ENCODE assay signal across 1 cellular context in the genomic region with DNA sequence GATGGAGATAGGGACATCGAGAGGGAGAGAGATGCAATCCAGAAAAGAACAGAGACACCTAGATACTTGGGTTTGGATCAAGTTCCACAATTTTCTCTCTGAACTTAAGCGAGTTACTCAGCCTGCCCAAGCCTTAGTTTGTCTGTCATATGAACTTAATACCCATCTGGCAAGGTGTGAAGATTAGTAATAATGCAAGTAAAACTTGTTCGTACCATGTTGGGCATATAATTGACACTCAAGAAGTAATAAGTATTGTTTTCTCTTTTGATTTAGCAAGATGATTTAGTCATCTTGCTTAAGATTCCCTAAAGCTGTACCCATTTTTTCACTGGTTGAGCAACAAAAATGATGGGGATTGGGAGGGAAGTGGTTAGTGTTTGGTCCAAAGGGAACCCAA.
TF ChIP-seq lines count a peak whose summit lies in the region.

No MANE protein-coding gene starts in this region.

TF ChIP-seq in WTC11, 78 proteins besides CTCF, POLR2A, EP300 and RAD21 (continued from another document):
- TF ChIP-seq, protein P1, sequence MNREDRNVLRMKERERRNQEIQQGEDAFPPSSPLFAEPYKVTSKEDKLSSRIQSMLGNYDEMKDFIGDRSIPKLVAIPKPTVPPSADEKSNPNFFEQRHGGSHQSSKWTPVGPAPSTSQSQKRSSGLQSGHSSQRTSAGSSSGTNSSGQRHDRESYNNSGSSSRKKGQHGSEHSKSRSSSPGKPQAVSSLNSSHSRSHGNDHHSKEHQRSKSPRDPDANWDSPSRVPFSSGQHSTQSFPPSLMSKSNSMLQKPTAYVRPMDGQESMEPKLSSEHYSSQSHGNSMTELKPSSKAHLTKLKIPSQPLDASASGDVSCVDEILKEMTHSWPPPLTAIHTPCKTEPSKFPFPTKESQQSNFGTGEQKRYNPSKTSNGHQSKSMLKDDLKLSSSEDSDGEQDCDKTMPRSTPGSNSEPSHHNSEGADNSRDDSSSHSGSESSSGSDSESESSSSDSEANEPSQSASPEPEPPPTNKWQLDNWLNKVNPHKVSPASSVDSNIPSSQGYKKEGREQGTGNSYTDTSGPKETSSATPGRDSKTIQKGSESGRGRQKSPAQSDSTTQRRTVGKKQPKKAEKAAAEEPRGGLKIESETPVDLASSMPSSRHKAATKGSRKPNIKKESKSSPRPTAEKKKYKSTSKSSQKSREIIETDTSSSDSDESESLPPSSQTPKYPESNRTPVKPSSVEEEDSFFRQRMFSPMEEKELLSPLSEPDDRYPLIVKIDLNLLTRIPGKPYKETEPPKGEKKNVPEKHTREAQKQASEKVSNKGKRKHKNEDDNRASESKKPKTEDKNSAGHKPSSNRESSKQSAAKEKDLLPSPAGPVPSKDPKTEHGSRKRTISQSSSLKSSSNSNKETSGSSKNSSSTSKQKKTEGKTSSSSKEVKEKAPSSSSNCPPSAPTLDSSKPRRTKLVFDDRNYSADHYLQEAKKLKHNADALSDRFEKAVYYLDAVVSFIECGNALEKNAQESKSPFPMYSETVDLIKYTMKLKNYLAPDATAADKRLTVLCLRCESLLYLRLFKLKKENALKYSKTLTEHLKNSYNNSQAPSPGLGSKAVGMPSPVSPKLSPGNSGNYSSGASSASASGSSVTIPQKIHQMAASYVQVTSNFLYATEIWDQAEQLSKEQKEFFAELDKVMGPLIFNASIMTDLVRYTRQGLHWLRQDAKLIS (CRISPR knock-in tag; IDR thresholded peaks at IDR 0.05; ENCODE audit: borderline replicate concordance), result no peak
- TF ChIP-seq RORB (CRISPR knock-in tag; IDR thresholded peaks at IDR 0.05) (no peak), FOXK1 (CRISPR knock-in tag; IDR thresholded peaks at IDR 0.05) (no peak), ZNF138 (CRISPR knock-in tag; conservative IDR thresholded peaks at IDR 0.05) (no peak), ZNF232 (CRISPR knock-in tag; IDR thresholded peaks at IDR 0.05) (no peak), EMX1 (CRISPR knock-in tag; IDR thresholded peaks at IDR 0.05) (no peak), CREB1 (CRISPR knock-in tag; IDR thresholded peaks at IDR 0.05) (no peak), NFYB (CRISPR knock-in tag; conservative IDR thresholded peaks at IDR 0.05; ENCODE audit: low read depth) (no peak)
- TF ChIP-seq, protein P2, sequence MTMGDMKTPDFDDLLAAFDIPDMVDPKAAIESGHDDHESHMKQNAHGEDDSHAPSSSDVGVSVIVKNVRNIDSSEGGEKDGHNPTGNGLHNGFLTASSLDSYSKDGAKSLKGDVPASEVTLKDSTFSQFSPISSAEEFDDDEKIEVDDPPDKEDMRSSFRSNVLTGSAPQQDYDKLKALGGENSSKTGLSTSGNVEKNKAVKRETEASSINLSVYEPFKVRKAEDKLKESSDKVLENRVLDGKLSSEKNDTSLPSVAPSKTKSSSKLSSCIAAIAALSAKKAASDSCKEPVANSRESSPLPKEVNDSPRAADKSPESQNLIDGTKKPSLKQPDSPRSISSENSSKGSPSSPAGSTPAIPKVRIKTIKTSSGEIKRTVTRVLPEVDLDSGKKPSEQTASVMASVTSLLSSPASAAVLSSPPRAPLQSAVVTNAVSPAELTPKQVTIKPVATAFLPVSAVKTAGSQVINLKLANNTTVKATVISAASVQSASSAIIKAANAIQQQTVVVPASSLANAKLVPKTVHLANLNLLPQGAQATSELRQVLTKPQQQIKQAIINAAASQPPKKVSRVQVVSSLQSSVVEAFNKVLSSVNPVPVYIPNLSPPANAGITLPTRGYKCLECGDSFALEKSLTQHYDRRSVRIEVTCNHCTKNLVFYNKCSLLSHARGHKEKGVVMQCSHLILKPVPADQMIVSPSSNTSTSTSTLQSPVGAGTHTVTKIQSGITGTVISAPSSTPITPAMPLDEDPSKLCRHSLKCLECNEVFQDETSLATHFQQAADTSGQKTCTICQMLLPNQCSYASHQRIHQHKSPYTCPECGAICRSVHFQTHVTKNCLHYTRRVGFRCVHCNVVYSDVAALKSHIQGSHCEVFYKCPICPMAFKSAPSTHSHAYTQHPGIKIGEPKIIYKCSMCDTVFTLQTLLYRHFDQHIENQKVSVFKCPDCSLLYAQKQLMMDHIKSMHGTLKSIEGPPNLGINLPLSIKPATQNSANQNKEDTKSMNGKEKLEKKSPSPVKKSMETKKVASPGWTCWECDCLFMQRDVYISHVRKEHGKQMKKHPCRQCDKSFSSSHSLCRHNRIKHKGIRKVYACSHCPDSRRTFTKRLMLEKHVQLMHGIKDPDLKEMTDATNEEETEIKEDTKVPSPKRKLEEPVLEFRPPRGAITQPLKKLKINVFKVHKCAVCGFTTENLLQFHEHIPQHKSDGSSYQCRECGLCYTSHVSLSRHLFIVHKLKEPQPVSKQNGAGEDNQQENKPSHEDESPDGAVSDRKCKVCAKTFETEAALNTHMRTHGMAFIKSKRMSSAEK (CRISPR knock-in tag; IDR thresholded peaks at IDR 0.05; ENCODE audit: borderline replicate concordance), result no peak
- TF ChIP-seq, protein P3, sequence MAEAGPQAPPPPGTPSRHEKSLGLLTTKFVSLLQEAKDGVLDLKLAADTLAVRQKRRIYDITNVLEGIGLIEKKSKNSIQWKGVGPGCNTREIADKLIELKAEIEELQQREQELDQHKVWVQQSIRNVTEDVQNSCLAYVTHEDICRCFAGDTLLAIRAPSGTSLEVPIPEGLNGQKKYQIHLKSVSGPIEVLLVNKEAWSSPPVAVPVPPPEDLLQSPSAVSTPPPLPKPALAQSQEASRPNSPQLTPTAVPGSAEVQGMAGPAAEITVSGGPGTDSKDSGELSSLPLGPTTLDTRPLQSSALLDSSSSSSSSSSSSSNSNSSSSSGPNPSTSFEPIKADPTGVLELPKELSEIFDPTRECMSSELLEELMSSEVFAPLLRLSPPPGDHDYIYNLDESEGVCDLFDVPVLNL (CRISPR knock-in tag; IDR thresholded peaks at IDR 0.05; ENCODE audit: borderline replicate concordance, low read depth), result no peak
- TF ChIP-seq, protein P4, sequence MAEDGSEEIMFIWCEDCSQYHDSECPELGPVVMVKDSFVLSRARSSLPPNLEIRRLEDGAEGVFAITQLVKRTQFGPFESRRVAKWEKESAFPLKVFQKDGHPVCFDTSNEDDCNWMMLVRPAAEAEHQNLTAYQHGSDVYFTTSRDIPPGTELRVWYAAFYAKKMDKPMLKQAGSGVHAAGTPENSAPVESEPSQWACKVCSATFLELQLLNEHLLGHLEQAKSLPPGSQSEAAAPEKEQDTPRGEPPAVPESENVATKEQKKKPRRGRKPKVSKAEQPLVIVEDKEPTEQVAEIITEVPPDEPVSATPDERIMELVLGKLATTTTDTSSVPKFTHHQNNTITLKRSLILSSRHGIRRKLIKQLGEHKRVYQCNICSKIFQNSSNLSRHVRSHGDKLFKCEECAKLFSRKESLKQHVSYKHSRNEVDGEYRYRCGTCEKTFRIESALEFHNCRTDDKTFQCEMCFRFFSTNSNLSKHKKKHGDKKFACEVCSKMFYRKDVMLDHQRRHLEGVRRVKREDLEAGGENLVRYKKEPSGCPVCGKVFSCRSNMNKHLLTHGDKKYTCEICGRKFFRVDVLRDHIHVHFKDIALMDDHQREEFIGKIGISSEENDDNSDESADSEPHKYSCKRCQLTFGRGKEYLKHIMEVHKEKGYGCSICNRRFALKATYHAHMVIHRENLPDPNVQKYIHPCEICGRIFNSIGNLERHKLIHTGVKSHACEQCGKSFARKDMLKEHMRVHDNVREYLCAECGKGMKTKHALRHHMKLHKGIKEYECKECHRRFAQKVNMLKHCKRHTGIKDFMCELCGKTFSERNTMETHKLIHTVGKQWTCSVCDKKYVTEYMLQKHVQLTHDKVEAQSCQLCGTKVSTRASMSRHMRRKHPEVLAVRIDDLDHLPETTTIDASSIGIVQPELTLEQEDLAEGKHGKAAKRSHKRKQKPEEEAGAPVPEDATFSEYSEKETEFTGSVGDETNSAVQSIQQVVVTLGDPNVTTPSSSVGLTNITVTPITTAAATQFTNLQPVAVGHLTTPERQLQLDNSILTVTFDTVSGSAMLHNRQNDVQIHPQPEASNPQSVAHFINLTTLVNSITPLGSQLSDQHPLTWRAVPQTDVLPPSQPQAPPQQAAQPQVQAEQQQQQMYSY (CRISPR knock-in tag; IDR thresholded peaks at IDR 0.05), result no peak
